In genomic region chr2:37629529-37629928, GRCh38 we compare ENCODE assay signal across 20 cellular contexts. TPM values are rescaled to one million over a fixed set of nuclear protein-coding genes. Genes with fewer than 3 reads are reported as not detected.
DNase-seq lines count a peak whose midpoint lies in the region; ATAC-seq, FAIRE-seq and TF ChIP-seq lines count a peak whose summit lies in the region.
"Had no signal": no experiment of that assay in that cellular context is flagged by ENCODE, and none has a peak within 500 bp of the region (broad histone marks: within the 10 kb centered on the region; RNA-seq: fewer than 3 reads in every experiment).

No MANE protein-coding gene starts in this region.

- in situ Hi-C loops in GM23248 (cut with MboI), result no loop called here

- no peak overlapping the region for H3K27ac ChIP-seq in CD4-positive, CD25-positive, alpha-beta regulatory T cell (ENCODE audit: insufficient read depth, low read length, poor library complexity, severe bottlenecking)
- peak overlapping the region; percentile 56 for H3K27ac ChIP-seq in GM23248
- H3K27ac ChIP-seq in keratinocyte (ENCODE audit: control insufficient read depth, insufficient read depth, low read length), result peak overlapping the region; percentile 57
- H3K27ac ChIP-seq: BLaER1, KMS-11, lower lobe of right lung, right atrium auricular region, upper lobe of right lung, WERI-Rb-1 had no signal

- H3K9me3 Mint-ChIP-seq in CD4-positive, CD25-positive, alpha-beta regulatory T cell, result peaks cover 0 to 1% (median 0%) of the 10 kb centered on the region in 7 donors
- H3K9me3 Mint-ChIP-seq in activated T-helper 17 cell treated with anti-CD3 and anti-CD28 coated beads, Interleukin-2, amount 50 U/mL, for 72 hours, result no peaks in the 10 kb centered on the region

- H3F3A ChIP-seq in GM23248 (ENCODE audit: insufficient read depth), result peaks cover 48% of the 10 kb centered on the region

- TF ChIP-seq CTCF in keratinocyte (optimal IDR thresholded peaks at IDR 0.05 in 1 of 3, IDR thresholded peaks at IDR 0.05 in 1 of 3, conservative IDR thresholded peaks at IDR 0.05 in 1 of 3; ENCODE audit: extremely low read depth in 1 of 3, insufficient read depth in 2 of 3, low read length in 3 of 3) (no peak), BE2C (IDR thresholded peaks at IDR 0.05; ENCODE audit: low read depth, low read length) (no peak)

- H3K27me3 Mint-ChIP-seq in CD4-positive, CD25-positive, alpha-beta regulatory T cell, result no peaks in the 10 kb centered on the region
- no peaks in the 10 kb centered on the region for H3K27me3 Mint-ChIP-seq in activated T-helper 17 cell treated with anti-CD3 and anti-CD28 coated beads, Interleukin-2, amount 50 U/mL, for 72 hours
- H3K27me3 Mint-ChIP-seq: activated naive CD4-positive, alpha-beta T cell treated with anti-CD3 and anti-CD28 coated beads, Interleukin-2, amount 50 U/mL, for 24 hours had no signal

- H3K4me1 ChIP-seq in CD4-positive, CD25-positive, alpha-beta regulatory T cell (ENCODE audit: control insufficient read depth, insufficient read depth, low read length, poor library complexity, severe bottlenecking), result peaks cover 38% of the 10 kb centered on the region
- H3K4me1 ChIP-seq in GM23248 (ENCODE audit: insufficient read depth), result peaks cover 70% of the 10 kb centered on the region
- peaks cover 25% of the 10 kb centered on the region for H3K4me1 ChIP-seq in keratinocyte (ENCODE audit: control insufficient read depth, extremely low read depth, insufficient read depth, low read length)
- peaks cover 16% of the 10 kb centered on the region for H3K4me1 ChIP-seq in BE2C

- no peaks in the 10 kb centered on the region for H3K9me3 ChIP-seq in CD4-positive, CD25-positive, alpha-beta regulatory T cell (ENCODE audit: control insufficient read depth in 2 of 2, low read length in 2 of 2)
- no peaks in the 10 kb centered on the region for H3K9me3 ChIP-seq in GM23248 (ENCODE audit: low read depth)
- no peaks in the 10 kb centered on the region for H3K9me3 ChIP-seq in keratinocyte (ENCODE audit: control insufficient read depth, low read depth, low read length)
- H3K9me3 ChIP-seq in BE2C, result no peaks in the 10 kb centered on the region
- H3K9me3 ChIP-seq: BLaER1, lower lobe of right lung, right atrium auricular region, upper lobe of right lung had no signal

- H3K9me1 ChIP-seq in keratinocyte (ENCODE audit: control insufficient read depth, extremely low read depth, insufficient read depth, low read length), result no peaks in the 10 kb centered on the region

- dilution Hi-C loops in keratinocyte (cut with MboI; ENCODE audit: extremely low pct_ligation_motif_present, low sequenced_read_pairs), result no loop called here

- no peaks in the 10 kb centered on the region for H3K36me3 ChIP-seq in CD4-positive, CD25-positive, alpha-beta regulatory T cell (ENCODE audit: control insufficient read depth, insufficient read depth, low read length)
- H3K36me3 ChIP-seq in GM23248 (ENCODE audit: low read depth) (no peaks in the 10 kb centered on the region), keratinocyte (ENCODE audit: control insufficient read depth in 2 of 2, extremely low read depth in 1 of 2, insufficient read depth in 2 of 2, low read length in 2 of 2) (no peaks in the 10 kb centered on the region), BE2C (no peaks in the 10 kb centered on the region)
- H3K36me3 ChIP-seq: BLaER1, lower lobe of right lung, right atrium auricular region, upper lobe of right lung, WERI-Rb-1 had no signal

- H3K9ac ChIP-seq in GM23248 (peak overlapping the region; percentile 25; the same call in 1 of the 2 replicates), keratinocyte (ENCODE audit: control insufficient read depth, extremely low read depth, insufficient read depth, low read length) (no peak overlapping the region)
- H3K9ac ChIP-seq: BLaER1, KMS-11 had no signal

- H3K4me2 ChIP-seq in GM23248 (ENCODE audit: unreplicated experiment), result no peak overlapping the region
- no peak overlapping the region for H3K4me2 ChIP-seq in keratinocyte (ENCODE audit: control insufficient read depth, extremely low read depth, insufficient read depth, low read depth, low read length)
- H3K4me2 ChIP-seq: BLaER1, KMS-11 had no signal

- peak overlapping the region in 2 of 3 donors; percentile 31 to 68 for H3K27ac Mint-ChIP-seq in CD4-positive, CD25-positive, alpha-beta regulatory T cell
- H3K27ac Mint-ChIP-seq in activated T-helper 17 cell treated with anti-CD3 and anti-CD28 coated beads, Interleukin-2, amount 50 U/mL, for 72 hours, result peak overlapping the region; percentile 6
- H3K27ac Mint-ChIP-seq: activated naive CD4-positive, alpha-beta T cell treated with anti-CD3 and anti-CD28 coated beads, Interleukin-2, amount 50 U/mL, for 24 hours had no signal

- H4K20me1 ChIP-seq in GM23248 (ENCODE audit: insufficient read depth), result no peaks in the 10 kb centered on the region
- H4K20me1 ChIP-seq in keratinocyte (ENCODE audit: control insufficient read depth, extremely low read depth, insufficient read depth, low read length), result no peaks in the 10 kb centered on the region
- H4K20me1 ChIP-seq: BLaER1 had no signal

- H2AFZ ChIP-seq in GM23248 (no peak overlapping the region), keratinocyte (ENCODE audit: control insufficient read depth, low read length) (no peak overlapping the region)

- no peak for ATAC-seq in CD4-positive, CD25-positive, alpha-beta regulatory T cell (ENCODE audit: low read depth in 2 of 2)
- no peak for ATAC-seq in activated T-helper 17 cell treated with anti-CD3 and anti-CD28 coated beads, Interleukin-2, amount 50 U/mL, for 72 hours (replicated peaks)
- ATAC-seq: lower lobe of right lung, upper lobe of right lung had no signal

- no peak for DNase-seq in CD4-positive, CD25-positive, alpha-beta regulatory T cell
- DNase-seq in GM23248, result peak; percentile 74
- DNase-seq in keratinocyte (ENCODE audit: low read depth, low spot score), result no peak
- DNase-seq in NCI-H187 treated with DMSO at 0.1 percent for 48 hours (lab: John Stamatoyannopoulos, UW), result no peak
- no peak for DNase-seq in BE2C
- no peak for DNase-seq in stimulated activated naive CD4-positive, alpha-beta T cell treated with Interleukin-2 at 50 U/mL for 16 hours (lab: John Stamatoyannopoulos, UW)
- DNase-seq: DMS 273 treated with DMSO at 0.1 percent for 48 hours; effector memory CD4-positive, alpha-beta T cell; lower lobe of right lung; NCI-H1694; NCI-H446 treated with DMSO at 0.1 percent for 48 hours; OCI-M1; stimulated activated CD4-positive, alpha-beta T cell treated with anti-CD3 and anti-CD28 coated beads, Interleukin-2, amount 100 ng/mL, for 48 hours; upper lobe of right lung; WERI-Rb-1 had no signal

- no peaks in the 10 kb centered on the region for H3K79me2 ChIP-seq in GM23248 (ENCODE audit: insufficient read depth)
- H3K79me2 ChIP-seq in keratinocyte (ENCODE audit: control insufficient read depth, insufficient read depth, low read length), result no peaks in the 10 kb centered on the region

- peak; percentile 63 for FAIRE-seq in keratinocyte (lab: Jason Lieb, UNC)

- no peak overlapping the region for H3K4me3 Mint-ChIP-seq in CD4-positive, CD25-positive, alpha-beta regulatory T cell
- peak overlapping the region; percentile 86 for H3K4me3 Mint-ChIP-seq in activated T-helper 17 cell treated with anti-CD3 and anti-CD28 coated beads, Interleukin-2, amount 50 U/mL, for 72 hours
- H3K4me3 Mint-ChIP-seq: activated naive CD4-positive, alpha-beta T cell treated with anti-CD3 and anti-CD28 coated beads, Interleukin-2, amount 50 U/mL, for 24 hours had no signal

- H3K36me3 Mint-ChIP-seq in CD4-positive, CD25-positive, alpha-beta regulatory T cell, result peaks cover 16% of the 10 kb centered on the region
- peaks cover 12% of the 10 kb centered on the region for H3K36me3 Mint-ChIP-seq in activated T-helper 17 cell treated with anti-CD3 and anti-CD28 coated beads, Interleukin-2, amount 50 U/mL, for 72 hours (ENCODE audit: low read depth)

- WGBS in GM23248 (ENCODE audit: low coverage in 1 of 2, low lambda C conversion rate in 2 of 2, missing lambda C conversion rate in 2 of 2), 2 experiments, result 21 to 24% methylated on average over 3 of the region's 3 CpGs

- H3K4me3 ChIP-seq in CD4-positive, CD25-positive, alpha-beta regulatory T cell (ENCODE audit: low read depth, low read length), result no peak overlapping the region
- no peak overlapping the region for H3K4me3 ChIP-seq in GM23248
- no peak overlapping the region for H3K4me3 ChIP-seq in keratinocyte (ENCODE audit: control insufficient read depth in 2 of 3, extremely low read depth in 1 of 3, insufficient read depth in 2 of 3, low read depth in 1 of 3, low read length in 3 of 3)
- H3K4me3 ChIP-seq in BE2C (ENCODE audit: low read depth, low read length), result no peak overlapping the region
- H3K4me3 ChIP-seq: BLaER1, lower lobe of right lung, right atrium auricular region, upper lobe of right lung had no signal

- peaks cover 37 to 68% (median 59%) of the 10 kb centered on the region in 4 donors for H3K4me1 Mint-ChIP-seq in CD4-positive, CD25-positive, alpha-beta regulatory T cell
- H3K4me1 Mint-ChIP-seq in activated T-helper 17 cell treated with anti-CD3 and anti-CD28 coated beads, Interleukin-2, amount 50 U/mL, for 72 hours, result peaks cover 59% of the 10 kb centered on the region

- H3K27me3 ChIP-seq in CD4-positive, CD25-positive, alpha-beta regulatory T cell (ENCODE audit: control insufficient read depth, insufficient read depth, low read length), result no peaks in the 10 kb centered on the region
- H3K27me3 ChIP-seq in GM23248 (replicated peaks; ENCODE audit: insufficient read depth) (no peaks in the 10 kb centered on the region), keratinocyte (ENCODE audit: control insufficient read depth, extremely low read depth, insufficient read depth, low read length) (no peaks in the 10 kb centered on the region), BE2C (no peaks in the 10 kb centered on the region)
- H3K27me3 ChIP-seq: BLaER1, right atrium auricular region, upper lobe of right lung had no signal

- H3K9me2 ChIP-seq in GM23248 (ENCODE audit: insufficient read depth), result no peaks in the 10 kb centered on the region

RNA-seq across cellular contexts. Expression of gene CDC42EP3, which starts 41.9 kb away (rescaled TPM):
- 36.4 TPM for total RNA-seq in CD4-positive, CD25-positive, alpha-beta regulatory T cell
- polyA plus RNA-seq in CD4-positive, CD25-positive, alpha-beta regulatory T cell, result 10 to 100 TPM; 57.9 to 81.4 (median 68.5) TPM
- total RNA-seq in GM23248 (2014; rRNA removed; shearing (Covaris generic)), result 144 and 166 TPM in 2 replicates
- 289 and 295 TPM in 2 replicates for polyA plus RNA-seq in GM23248 (2016; fragmentation: Nextera tagmentation; extraction: Ambion mirVana)
- total RNA-seq in activated T-helper 17 cell treated with anti-CD3 and anti-CD28 coated beads, Interleukin-2, amount 50 U/mL, for 72 hours, result 10 to 100 TPM; 33.5 to 40.9 TPM
- 24.1 to 50.7 TPM (median 34.6 TPM) in 3 replicates for polyA plus RNA-seq in keratinocyte
- polyA plus RNA-seq in keratinocyte (2011; ENCODE audit: low read depth), result 4.3 TPM
- polyA plus RNA-seq in keratinocyte (2011; cell fraction: cytosol; rRNA removed), result 39.4 and 54.8 TPM in 2 replicates
- polyA plus RNA-seq in keratinocyte (2011; cell fraction: nucleus; rRNA removed), result 45.1 and 47.2 TPM in 2 replicates
- 16.4 and 22.4 TPM in 2 replicates for polyA plus RNA-seq in keratinocyte (2012; ENCODE audit: low replicate concordance)
- polyA minus RNA-seq in keratinocyte, result 32.5 to 52.2 TPM (median 33.1 TPM) in 3 replicates
- 24.0 TPM for polyA minus RNA-seq in keratinocyte (2011; cell fraction: cytosol; rRNA and poly(A)+ RNA removed)
- polyA minus RNA-seq in keratinocyte (2011; cell fraction: nucleus; rRNA and poly(A)+ RNA removed), result 17.2 and 39.7 TPM in 2 replicates
- 131 TPM for polyA plus RNA-seq in BE2C (2012; ENCODE audit: insufficient read depth, insufficient read length, low read depth)
